Comparison of ENCODE assay signal across 1 cellular context in the genomic region with DNA sequence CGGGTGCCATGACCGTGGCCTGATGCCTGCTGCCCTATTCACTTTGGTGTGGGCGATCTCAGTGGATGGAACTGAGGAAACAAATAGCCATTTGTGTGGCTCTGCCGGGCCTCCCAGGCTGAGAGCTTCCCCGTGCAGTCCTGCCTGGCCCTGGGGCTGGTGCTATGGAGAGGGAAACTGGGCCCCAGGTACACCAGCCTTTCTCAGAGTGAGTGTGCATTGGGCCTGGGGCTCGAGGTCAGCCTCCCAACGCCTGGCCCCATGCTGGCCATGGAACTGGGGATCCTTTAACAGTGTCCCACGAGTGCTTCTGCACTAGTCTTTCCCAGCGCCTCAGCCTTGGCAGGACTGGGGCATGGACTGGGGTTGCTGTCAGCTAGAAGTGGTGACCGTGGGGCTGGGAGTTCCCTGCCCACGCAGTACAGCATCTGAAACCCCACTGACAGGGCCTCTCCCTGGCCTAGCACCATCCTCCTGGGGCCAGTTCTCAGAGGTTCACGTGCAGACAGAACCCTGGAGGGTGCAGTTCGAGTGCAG.
TF ChIP-seq lines count a peak whose summit lies in the region.

No MANE protein-coding gene starts in this region.

TF ChIP-seq in GM12878, 131 proteins besides CTCF, POLR2A, EP300 and RAD21:
- no peak for TF ChIP-seq PBX3 (IDR thresholded peaks at IDR 0.05; ENCODE audit: insufficient replicate concordance, low read depth, low read length)
- TF ChIP-seq BHLHE40 (IDR thresholded peaks at IDR 0.05; ENCODE audit: borderline replicate concordance in 1 of 2, low read depth in 2 of 2, low read length in 1 of 2): peak; percentile 46 to 64; a peak in 2 of 4 replicates
